In the genomic region with DNA sequence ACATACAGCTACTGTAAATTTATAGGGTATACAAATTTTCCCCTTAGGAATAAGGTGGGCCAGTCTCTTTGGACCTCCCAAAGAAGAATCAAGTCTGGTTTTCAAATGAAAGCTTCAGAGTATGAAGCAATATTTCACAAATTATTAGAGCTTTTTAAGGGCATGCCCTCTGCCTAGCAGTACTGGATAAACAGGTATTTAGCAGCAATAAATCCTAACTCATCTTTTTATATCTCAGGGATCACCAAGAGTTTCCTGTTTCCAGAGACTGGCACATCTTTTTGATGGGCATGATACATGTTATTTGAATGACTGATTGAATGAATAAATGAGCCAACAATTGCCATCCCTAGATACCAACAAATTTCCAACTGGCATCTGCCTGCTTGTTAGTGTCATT, we compare ENCODE assay signal across 1 cellular context.
TF ChIP-seq lines count a peak whose summit lies in the region.

No MANE protein-coding gene starts in this region.

TF ChIP-seq in HCT116, 20 proteins besides CTCF, POLR2A, EP300 and RAD21 (continued from another document):
- TF ChIP-seq, protein P1, sequence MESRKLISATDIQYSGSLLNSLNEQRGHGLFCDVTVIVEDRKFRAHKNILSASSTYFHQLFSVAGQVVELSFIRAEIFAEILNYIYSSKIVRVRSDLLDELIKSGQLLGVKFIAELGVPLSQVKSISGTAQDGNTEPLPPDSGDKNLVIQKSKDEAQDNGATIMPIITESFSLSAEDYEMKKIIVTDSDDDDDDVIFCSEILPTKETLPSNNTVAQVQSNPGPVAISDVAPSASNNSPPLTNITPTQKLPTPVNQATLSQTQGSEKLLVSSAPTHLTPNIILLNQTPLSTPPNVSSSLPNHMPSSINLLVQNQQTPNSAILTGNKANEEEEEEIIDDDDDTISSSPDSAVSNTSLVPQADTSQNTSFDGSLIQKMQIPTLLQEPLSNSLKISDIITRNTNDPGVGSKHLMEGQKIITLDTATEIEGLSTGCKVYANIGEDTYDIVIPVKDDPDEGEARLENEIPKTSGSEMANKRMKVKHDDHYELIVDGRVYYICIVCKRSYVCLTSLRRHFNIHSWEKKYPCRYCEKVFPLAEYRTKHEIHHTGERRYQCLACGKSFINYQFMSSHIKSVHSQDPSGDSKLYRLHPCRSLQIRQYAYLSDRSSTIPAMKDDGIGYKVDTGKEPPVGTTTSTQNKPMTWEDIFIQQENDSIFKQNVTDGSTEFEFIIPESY (IDR thresholded peaks at IDR 0.05; ENCODE audit: extremely low read depth, insufficient replicate concordance, low read length): no peak
- TF ChIP-seq TCF7L2 (IDR thresholded peaks at IDR 0.05; ENCODE audit: borderline replicate concordance, extremely low read depth, insufficient read depth, insufficient read length) (no peak), ELF1 (IDR thresholded peaks at IDR 0.05; ENCODE audit: borderline replicate concordance, low read depth) (no peak), EZH2 (IDR thresholded peaks at IDR 0.05) (no peak), ZNF274 (IDR thresholded peaks at IDR 0.05; ENCODE audit: low read depth, low read length) (no peak), CEBPB (IDR thresholded peaks at IDR 0.05; ENCODE audit: low read depth) (no peak), POLR2AphosphoS5 (IDR thresholded peaks at IDR 0.05; ENCODE audit: low read depth, low read length) (no peak)
- TF ChIP-seq, protein P2, sequence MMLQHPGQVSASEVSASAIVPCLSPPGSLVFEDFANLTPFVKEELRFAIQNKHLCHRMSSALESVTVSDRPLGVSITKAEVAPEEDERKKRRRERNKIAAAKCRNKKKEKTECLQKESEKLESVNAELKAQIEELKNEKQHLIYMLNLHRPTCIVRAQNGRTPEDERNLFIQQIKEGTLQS (IDR thresholded peaks at IDR 0.05): no peak
- TF ChIP-seq, protein P3, sequence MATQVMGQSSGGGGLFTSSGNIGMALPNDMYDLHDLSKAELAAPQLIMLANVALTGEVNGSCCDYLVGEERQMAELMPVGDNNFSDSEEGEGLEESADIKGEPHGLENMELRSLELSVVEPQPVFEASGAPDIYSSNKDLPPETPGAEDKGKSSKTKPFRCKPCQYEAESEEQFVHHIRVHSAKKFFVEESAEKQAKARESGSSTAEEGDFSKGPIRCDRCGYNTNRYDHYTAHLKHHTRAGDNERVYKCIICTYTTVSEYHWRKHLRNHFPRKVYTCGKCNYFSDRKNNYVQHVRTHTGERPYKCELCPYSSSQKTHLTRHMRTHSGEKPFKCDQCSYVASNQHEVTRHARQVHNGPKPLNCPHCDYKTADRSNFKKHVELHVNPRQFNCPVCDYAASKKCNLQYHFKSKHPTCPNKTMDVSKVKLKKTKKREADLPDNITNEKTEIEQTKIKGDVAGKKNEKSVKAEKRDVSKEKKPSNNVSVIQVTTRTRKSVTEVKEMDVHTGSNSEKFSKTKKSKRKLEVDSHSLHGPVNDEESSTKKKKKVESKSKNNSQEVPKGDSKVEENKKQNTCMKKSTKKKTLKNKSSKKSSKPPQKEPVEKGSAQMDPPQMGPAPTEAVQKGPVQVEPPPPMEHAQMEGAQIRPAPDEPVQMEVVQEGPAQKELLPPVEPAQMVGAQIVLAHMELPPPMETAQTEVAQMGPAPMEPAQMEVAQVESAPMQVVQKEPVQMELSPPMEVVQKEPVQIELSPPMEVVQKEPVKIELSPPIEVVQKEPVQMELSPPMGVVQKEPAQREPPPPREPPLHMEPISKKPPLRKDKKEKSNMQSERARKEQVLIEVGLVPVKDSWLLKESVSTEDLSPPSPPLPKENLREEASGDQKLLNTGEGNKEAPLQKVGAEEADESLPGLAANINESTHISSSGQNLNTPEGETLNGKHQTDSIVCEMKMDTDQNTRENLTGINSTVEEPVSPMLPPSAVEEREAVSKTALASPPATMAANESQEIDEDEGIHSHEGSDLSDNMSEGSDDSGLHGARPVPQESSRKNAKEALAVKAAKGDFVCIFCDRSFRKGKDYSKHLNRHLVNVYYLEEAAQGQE (IDR thresholded peaks at IDR 0.05; ENCODE audit: low read depth): no peak
